In genomic region chr9:37120840-37121335, GRCh38 we compare ENCODE assay signal across 8 cellular contexts. TPM values are rescaled to one million over a fixed set of nuclear protein-coding genes. Genes with fewer than 3 reads are reported as not detected.
DNase-seq lines count a peak whose midpoint lies in the region; ATAC-seq and TF ChIP-seq lines count a peak whose summit lies in the region.
"Not testable (repeated sequence)": the region's sequence is repeated elsewhere in the genome, so short reads cannot be mapped to it uniquely, and the experiment has no call there.

No MANE protein-coding gene starts in this region.

- ATAC-seq in GM21717 (IDR thresholded peaks at IDR 0.05; ENCODE audit: unreplicated experiment), result peak; percentile 11
- peak; percentile 31 for ATAC-seq in HG03354 (IDR thresholded peaks at IDR 0.05; ENCODE audit: poor library complexity, severe bottlenecking, unreplicated experiment)
- peak; percentile 44 for ATAC-seq in gastroesophageal sphincter
- peak; percentile 9 for ATAC-seq in naive thymus-derived CD4-positive, alpha-beta T cell
- ATAC-seq in thoracic aorta (ENCODE audit: insufficient number of reproducible peaks, low FRiP score, low read depth), result not testable (repeated sequence)

- H3K4me1 ChIP-seq in ascending aorta, result peaks cover 0 to 13% of the 10 kb centered on the region in 2 donors
- peaks cover 0 to 32% (median 8%) of the 10 kb centered on the region in 3 donors for H3K4me1 ChIP-seq in gastroesophageal sphincter
- H3K4me1 ChIP-seq in naive thymus-derived CD4-positive, alpha-beta T cell (ENCODE audit: control insufficient read depth in 2 of 2, insufficient read depth in 2 of 2, low read length in 2 of 2), result peaks cover 11 to 25% of the 10 kb centered on the region in 2 donors
- peaks cover 17 to 23% of the 10 kb centered on the region in 2 donors for H3K4me1 ChIP-seq in thoracic aorta (ENCODE audit: control insufficient read depth in 1 of 2, low read depth in 2 of 2)

- not testable (repeated sequence) for H3K9me3 Mint-ChIP-seq in naive thymus-derived CD4-positive, alpha-beta T cell

- not testable (repeated sequence) for H3K9me3 ChIP-seq in ascending aorta; gastroesophageal sphincter; naive thymus-derived CD4-positive, alpha-beta T cell (ENCODE audit: control insufficient read depth in 2 of 3, low read length in 3 of 3); thoracic aorta

- not testable (repeated sequence) for H3K36me3 ChIP-seq in ascending aorta; gastroesophageal sphincter; naive thymus-derived CD4-positive, alpha-beta T cell (ENCODE audit: control insufficient read depth in 2 of 3, insufficient read depth in 3 of 3, low read length in 3 of 3); thoracic aorta

- TF ChIP-seq EP300 in gastroesophageal sphincter (IDR thresholded peaks at IDR 0.05), result not testable (repeated sequence)

- WGBS in gastroesophageal sphincter (ENCODE audit: low coverage in 1 of 2), 2 donors, result 0 to 5% methylated on average over 1 to 7 of the region's 23 CpGs

- H3K36me3 Mint-ChIP-seq in naive thymus-derived CD4-positive, alpha-beta T cell, result not testable (repeated sequence)

- H3K27ac ChIP-seq in RWPE1, result peak overlapping the region; percentile 82
- peak overlapping the region; percentile 95 to 96 for H3K27ac ChIP-seq in ascending aorta
- H3K27ac ChIP-seq in gastroesophageal sphincter, result peak overlapping the region; percentile 88 to 96 (median 92)
- peak overlapping the region; percentile 100 for H3K27ac ChIP-seq in naive thymus-derived CD4-positive, alpha-beta T cell (ENCODE audit: low read depth, low read length)
- H3K27ac ChIP-seq in thoracic aorta, result peak overlapping the region; percentile 89 to 94

- CTCF ChIA-PET in RWPE1 (lab: Yijun Ruan, JAX), result interaction anchor here (0.6 kb wide), 1 partner anchor 209 kb away, joined by 5 read pairs; no protein-coding TSS in a partner anchor
- CTCF ChIA-PET in naive thymus-derived CD4-positive, alpha-beta T cell (lab: Charles Lee), result interaction anchor here (0.6 to 1.1 kb wide), 2 partner anchors 17 to 552 kb away, joined by 3 read pairs; no protein-coding TSS in a partner anchor

- TF ChIP-seq POLR2A in gastroesophageal sphincter (IDR thresholded peaks at IDR 0.05), result not testable (repeated sequence)

- POLR2A ChIA-PET in RWPE1 (lab: Yijun Ruan, JAX; ENCODE audit: low non-redundant PET), result interaction anchor here (1.4 kb wide), 1 partner anchor 41 kb away, joined by 3 read pairs; no protein-coding TSS in a partner anchor
- POLR2A ChIA-PET in naive thymus-derived CD4-positive, alpha-beta T cell (lab: Charles Lee), result interaction anchor here (0.7 to 5.5 kb wide), 17 partner anchors 11 to 301 kb away, joined by 3 to 68 read pairs (median 4); no protein-coding TSS in a partner anchor

- not testable (repeated sequence) for H3K27me3 ChIP-seq in ascending aorta; gastroesophageal sphincter; naive thymus-derived CD4-positive, alpha-beta T cell (ENCODE audit: control insufficient read depth in 2 of 2, insufficient read depth in 2 of 2, low read length in 2 of 2); thoracic aorta (replicated peaks; ENCODE audit: insufficient read depth)

- not testable (repeated sequence) for TF ChIP-seq CTCF in RWPE1 (conservative IDR thresholded peaks at IDR 0.05; ENCODE audit: low read depth); ascending aorta (IDR thresholded peaks at IDR 0.05); thoracic aorta (IDR thresholded peaks at IDR 0.05)
- TF ChIP-seq CTCF in gastroesophageal sphincter (IDR thresholded peaks at IDR 0.05), result peak in 1 of 4 experiments; percentile 1

- intact Hi-C loops in ascending aorta (cut with DNase I), result loop anchor here (1.0 to 10.0 kb wide), 4 partner anchors 42 to 634 kb away; partner anchors contain the start of genes GRHPR and ZBTB5
- intact Hi-C loops in naive thymus-derived CD4-positive, alpha-beta T cell (cut with micrococcal nuclease), result loop anchor here (1.0 to 10.0 kb wide), 13 partner anchors 25 to 930 kb away; partner anchors contain the start of genes ZBTB5 (in 2 of the 2), CLTA (in 1 of the 2), GRHPR (in 1 of the 2) and POLR1E (in 1 of the 2)

- H3K27me3 Mint-ChIP-seq in naive thymus-derived CD4-positive, alpha-beta T cell, result not testable (repeated sequence)

- H3K27ac Mint-ChIP-seq in naive thymus-derived CD4-positive, alpha-beta T cell, result peak overlapping the region; percentile 93 to 100 (median 97)

- H3K4me3 ChIP-seq in ascending aorta (peak overlapping the region; percentile 88 to 95), gastroesophageal sphincter (peak overlapping the region; percentile 78 to 85), thoracic aorta (peak overlapping the region; percentile 87)
- H3K4me3 ChIP-seq in naive thymus-derived CD4-positive, alpha-beta T cell (ENCODE audit: low read length), result peak overlapping the region; percentile 93

- peaks cover 16 to 42% (median 35%) of the 10 kb centered on the region in 7 donors for H3K4me1 Mint-ChIP-seq in naive thymus-derived CD4-positive, alpha-beta T cell

- peak overlapping the region; percentile 88 to 99 (median 96) for H3K4me3 Mint-ChIP-seq in naive thymus-derived CD4-positive, alpha-beta T cell

- DNase-seq in DMS79 treated with DMSO at 0.1 percent for 48 hours (lab: John Stamatoyannopoulos, UW) (peak; percentile 12), ascending aorta (ENCODE audit: low spot score in 2 of 2) (peak in 1 of 2 donors; percentile 71)
- not testable (repeated sequence) for DNase-seq in RWPE1 (ENCODE audit: low spot score); naive thymus-derived CD4-positive, alpha-beta T cell; thoracic aorta (ENCODE audit: low spot score)

RNA-seq across cellular contexts. Expression of gene ZCCHC7, which starts 0.5 kb away (rescaled TPM):
- total RNA-seq in ascending aorta, result 25.1 TPM
- total RNA-seq in gastroesophageal sphincter, result 10 to 100 TPM; 12.1 to 23.5 (median 17.6) TPM
- 10 to 100 TPM; 26.1 to 47.1 (median 40.9) TPM for total RNA-seq in naive thymus-derived CD4-positive, alpha-beta T cell
- 10 to 100 TPM; 27.9 to 40.3 TPM for polyA plus RNA-seq in naive thymus-derived CD4-positive, alpha-beta T cell
- 10 to 100 TPM; 13.8 to 19.5 TPM for total RNA-seq in thoracic aorta
